ENCODE assay signal across 20 cellular contexts in genomic region chr6:54861846-54862616, GRCh38. TPM values are rescaled to one million over a fixed set of nuclear protein-coding genes. Genes with fewer than 3 reads are reported as not detected.
DNase-seq lines count a peak whose midpoint lies in the region; ATAC-seq, FAIRE-seq and TF ChIP-seq lines count a peak whose summit lies in the region.
"Had no signal": no experiment of that assay in that cellular context is flagged by ENCODE, and none has a peak within 500 bp of the region (broad histone marks: within the 10 kb centered on the region; RNA-seq: fewer than 3 reads in every experiment).

No MANE protein-coding gene starts in this region.

- H3K4me1 ChIP-seq in GM23338 (ENCODE audit: insufficient read depth) (peaks cover 21% of the 10 kb centered on the region), colonic mucosa (no peaks in the 10 kb centered on the region), mucosa of descending colon (ENCODE audit: low read depth) (no peaks in the 10 kb centered on the region), small intestine (ENCODE audit: control insufficient read depth in 2 of 2, insufficient read depth in 1 of 2, low read depth in 1 of 2, low read length in 1 of 2) (peaks cover 4 to 5% of the 10 kb centered on the region in 2 donors)
- H3K4me1 ChIP-seq: BLaER1, Peyer's patch had no signal

- H3K9me3 Mint-ChIP-seq in GM23338 = no peaks in the 10 kb centered on the region
- peaks cover 13% of the 10 kb centered on the region for H3K9me3 Mint-ChIP-seq in stimulated activated effector memory CD8-positive, alpha-beta T cell treated with anti-CD3 and anti-CD28 coated beads, Interleukin-12 subunit alpha, Interleukin-12 subunit beta, amount 100 ng/mL, for 72 hours

- H3K9me3 ChIP-seq in colonic mucosa (no peaks in the 10 kb centered on the region), mucosa of descending colon (no peaks in the 10 kb centered on the region), small intestine (ENCODE audit: control insufficient read depth, low read depth) (no peaks in the 10 kb centered on the region)
- H3K9me3 ChIP-seq: BLaER1, Peyer's patch had no signal

- no peak for ATAC-seq in GM23338
- peak; percentile 84 for ATAC-seq in mucosa of descending colon
- no peak for ATAC-seq in stimulated activated effector memory CD8-positive, alpha-beta T cell treated with anti-CD3 and anti-CD28 coated beads, Interleukin-12 subunit alpha, Interleukin-12 subunit beta, amount 100 ng/mL, for 72 hours
- ATAC-seq in GM21576 (IDR thresholded peaks at IDR 0.05; ENCODE audit: unreplicated experiment) = no peak
- ATAC-seq: GM12878, K562 had no signal

- no peak overlapping the region for H2AFZ ChIP-seq in GM23338

- H3K36me3 ChIP-seq in GM23338 (ENCODE audit: insufficient read depth) (no peaks in the 10 kb centered on the region), colonic mucosa (no peaks in the 10 kb centered on the region), mucosa of descending colon (ENCODE audit: low read depth) (no peaks in the 10 kb centered on the region), small intestine (ENCODE audit: control insufficient read depth in 2 of 2, insufficient read depth in 2 of 2, low read length in 2 of 2) (no peaks in the 10 kb centered on the region)
- H3K36me3 ChIP-seq: BLaER1, Peyer's patch had no signal

- no peak overlapping the region for H3K4me2 ChIP-seq in GM23338
- H3K4me2 ChIP-seq: BLaER1 had no signal

- H3K9ac ChIP-seq in colonic mucosa (ENCODE audit: low read depth in 2 of 2, low read length in 2 of 2) = no peak overlapping the region
- H3K9ac ChIP-seq: BLaER1 had no signal

- peak overlapping the region; percentile 80 for H3K27ac Mint-ChIP-seq in GM23338
- no peak overlapping the region for H3K27ac Mint-ChIP-seq in stimulated activated effector memory CD8-positive, alpha-beta T cell treated with anti-CD3 and anti-CD28 coated beads, Interleukin-12 subunit alpha, Interleukin-12 subunit beta, amount 100 ng/mL, for 72 hours
- H3K27ac Mint-ChIP-seq: CD4-positive, alpha-beta memory T cell had no signal

- H3K36me3 Mint-ChIP-seq in GM23338 (ENCODE audit: low read depth) = no peaks in the 10 kb centered on the region
- no peaks in the 10 kb centered on the region for H3K36me3 Mint-ChIP-seq in stimulated activated effector memory CD8-positive, alpha-beta T cell treated with anti-CD3 and anti-CD28 coated beads, Interleukin-12 subunit alpha, Interleukin-12 subunit beta, amount 100 ng/mL, for 72 hours
- H3K36me3 Mint-ChIP-seq: CD4-positive, alpha-beta memory T cell had no signal

- no peak overlapping the region for H3K4me3 Mint-ChIP-seq in GM23338
- no peak overlapping the region for H3K4me3 Mint-ChIP-seq in stimulated activated effector memory CD8-positive, alpha-beta T cell treated with anti-CD3 and anti-CD28 coated beads, Interleukin-12 subunit alpha, Interleukin-12 subunit beta, amount 100 ng/mL, for 72 hours
- H3K4me3 Mint-ChIP-seq: CD4-positive, alpha-beta memory T cell had no signal

- peaks cover 26% of the 10 kb centered on the region for H3K4me1 Mint-ChIP-seq in GM23338
- no peaks in the 10 kb centered on the region for H3K4me1 Mint-ChIP-seq in stimulated activated effector memory CD8-positive, alpha-beta T cell treated with anti-CD3 and anti-CD28 coated beads, Interleukin-12 subunit alpha, Interleukin-12 subunit beta, amount 100 ng/mL, for 72 hours
- H3K4me1 Mint-ChIP-seq: CD4-positive, alpha-beta memory T cell had no signal

- H4K20me1 ChIP-seq in GM23338 (replicated peaks; ENCODE audit: insufficient read depth) = no peaks in the 10 kb centered on the region
- H4K20me1 ChIP-seq: BLaER1 had no signal

- H3K27me3 Mint-ChIP-seq in GM23338 (ENCODE audit: insufficient read depth, low read depth, poor library complexity) = no peaks in the 10 kb centered on the region
- H3K27me3 Mint-ChIP-seq: CD4-positive, alpha-beta memory T cell had no signal

- no peaks in the 10 kb centered on the region for H3K79me2 ChIP-seq in GM23338 (replicated peaks; ENCODE audit: insufficient read depth)

- no peaks in the 10 kb centered on the region for H3F3A ChIP-seq in GM23338 (replicated peaks; ENCODE audit: low read depth)

- DNase-seq in GM23338 (ENCODE audit: low spot score) = no peak
- DNase-seq in colonic mucosa = peak; percentile 43
- DNase-seq in mucosa of descending colon = no peak
- DNase-seq in small intestine = peak; percentile 42
- DNase-seq in stimulated activated effector memory CD8-positive, alpha-beta T cell treated with anti-CD3 and anti-CD28 coated beads, Interleukin-12 subunit alpha, Interleukin-12 subunit beta, amount 100 ng/mL, for 72 hours (ENCODE audit: low spot score in 2 of 2) = no peak
- DNase-seq in kidney glomerular epithelial cell (lab: John Stamatoyannopoulos, UW) = no peak
- DNase-seq: CD4-positive, alpha-beta memory T cell; DMS53; EL; GOT3; NCI-H1105; NCI-H2081 treated with DMSO at 0.1 percent for 48 hours; NCI-H446 treated with DMSO at 0.1 percent for 48 hours; NCI-H69; Peyer's patch had no signal

- H3K27ac ChIP-seq in GM23338 (ENCODE audit: low read depth) (no peak overlapping the region), colonic mucosa (peak overlapping the region; percentile 70), small intestine (ENCODE audit: low read depth in 1 of 2, low read length in 1 of 2) (peak overlapping the region; percentile 32 to 74)
- H3K27ac ChIP-seq: BLaER1 had no signal

- intact Hi-C loops in colonic mucosa (cut with DNase I) = no loop called here
- intact Hi-C loops in mucosa of descending colon (cut with DNase I, micrococcal nuclease) = no loop called here

- H3K27me3 ChIP-seq in GM23338 (ENCODE audit: insufficient read depth) (no peaks in the 10 kb centered on the region), colonic mucosa (no peaks in the 10 kb centered on the region), small intestine (ENCODE audit: control insufficient read depth in 2 of 2, insufficient read depth in 2 of 2, low read length in 2 of 2) (no peaks in the 10 kb centered on the region)
- H3K27me3 ChIP-seq: BLaER1, Peyer's patch had no signal

- 34 to 69% (median 44%) methylated on average over 11 of the region's 11 CpGs for WGBS in small intestine, 3 donors

- TF ChIP-seq CTCF in GM23338 (conservative IDR thresholded peaks at IDR 0.05; ENCODE audit: low read depth in 2 of 2) = no peak
- TF ChIP-seq CTCF in colonic mucosa (IDR thresholded peaks at IDR 0.05) = no peak
- TF ChIP-seq CTCF in mucosa of descending colon (IDR thresholded peaks at IDR 0.05) = no peak

- no peaks in the 10 kb centered on the region for H3K9me2 ChIP-seq in GM23338 (ENCODE audit: insufficient read depth)

- no peak for FAIRE-seq in small intestine (lab: Jason Lieb, UNC)
- FAIRE-seq: GM12878, GM19239, K562 had no signal

- H3K4me3 ChIP-seq in GM23338 (no peak overlapping the region), colonic mucosa (no peak overlapping the region), mucosa of descending colon (no peak overlapping the region), small intestine (ENCODE audit: low read depth in 1 of 2, low read length in 2 of 2) (no peak overlapping the region)
- H3K4me3 ChIP-seq: BLaER1, GM12878, K562, Peyer's patch had no signal

TF ChIP-seq in GM23338, 12 proteins besides CTCF, POLR2A, EP300 and RAD21:
- TF ChIP-seq ZNF331 (CRISPR knock-in tag; IDR thresholded peaks at IDR 0.05; ENCODE audit: low read depth) (no peak), JUNB (IDR thresholded peaks at IDR 0.05; ENCODE audit: unreplicated experiment) (no peak), EZH2phosphoT487 (IDR thresholded peaks at IDR 0.05; ENCODE audit: unreplicated experiment) (no peak), EZH2 (IDR thresholded peaks at IDR 0.05; ENCODE audit: low read depth, unreplicated experiment) (no peak), STAT1 (IDR thresholded peaks at IDR 0.05; ENCODE audit: unreplicated experiment) (no peak), NANOG (IDR thresholded peaks at IDR 0.05; ENCODE audit: borderline replicate concordance) (no peak), REST (IDR thresholded peaks at IDR 0.05; ENCODE audit: unreplicated experiment) (no peak), POLR2AphosphoS5 (IDR thresholded peaks at IDR 0.05; ENCODE audit: low read depth) (no peak)

RNA-seq across cellular contexts. Expression of gene FAM83B, which starts 15.5 kb away (rescaled TPM):
- total RNA-seq in GM23338 (2014; rRNA removed; shearing (Covaris generic)) = 6.4 and 7.7 TPM in 2 replicates
- polyA plus RNA-seq in GM23338 (2016; fragmentation: Nextera tagmentation; extraction: Ambion mirVana) (0.66 and 1.4 TPM in 2 replicates), small intestine (1 to 10 TPM; 4.6 to 6.0 (median 5.4) TPM)
- total RNA-seq in colonic mucosa (10 to 100 TPM; 36.6 to 62.8 TPM), mucosa of descending colon (10 to 100 TPM; 17.5 to 46.5 (median 39.5) TPM)
- total RNA-seq: CD4-positive, alpha-beta memory T cell; K562 had no signal
- polyA plus RNA-seq: CD4-positive, alpha-beta memory T cell; GM12878; K562 had no signal

Comparison
In these comparisons a context has a peak if more than half of its experiments do, and no peak if none do; other contexts are left out.
1. DNase-seq: peak in colonic mucosa (single experiment) and small intestine (single experiment); none in GM23338 (single experiment), mucosa of descending colon (0 of 3), stimulated activated effector memory CD8-positive, alpha-beta T cell treated with anti-CD3 and anti-CD28 coated beads, Interleukin-12 subunit alpha, Interleukin-12 subunit beta, amount 100 ng/mL, for 72 hours (0 of 2) and kidney glomerular epithelial cell (single experiment).